ENCODE assay signal across 10 cellular contexts in genomic region chr19:8552810-8553209, GRCh38. TPM values are rescaled to one million over a fixed set of nuclear protein-coding genes. Genes with fewer than 3 reads are reported as not detected.
DNase-seq lines count a peak whose midpoint lies in the region; ATAC-seq and FAIRE-seq lines count a peak whose summit lies in the region.
"Had no signal": no experiment of that assay in that cellular context is flagged by ENCODE, and none has a peak within 500 bp of the region (broad histone marks: within the 10 kb centered on the region; RNA-seq: fewer than 3 reads in every experiment).

No MANE protein-coding gene starts in this region.

- peak overlapping the region; percentile 41 to 47 for H3K4me3 ChIP-seq in duodenal mucosa (ENCODE audit: low read depth in 1 of 2, low read length in 2 of 2)
- H3K4me3 ChIP-seq in small intestine (ENCODE audit: low read depth in 1 of 2, low read length in 2 of 2): no peak overlapping the region

- H3K4me1 ChIP-seq in duodenal mucosa (ENCODE audit: control insufficient read depth in 1 of 2, insufficient read depth in 2 of 2, low read length in 2 of 2): no peaks in the 10 kb centered on the region
- H3K4me1 ChIP-seq in small intestine (ENCODE audit: control insufficient read depth in 2 of 2, insufficient read depth in 1 of 2, low read depth in 1 of 2, low read length in 1 of 2): no peaks in the 10 kb centered on the region

- 44 to 70% (median 47%) methylated on average over 10 of the region's 10 CpGs for WGBS in small intestine, 3 donors

- no peak for FAIRE-seq in small intestine (lab: Jason Lieb, UNC)

- no peak for ATAC-seq in HG03432 (IDR thresholded peaks at IDR 0.05; ENCODE audit: unreplicated experiment)

- H3K27ac ChIP-seq in duodenal mucosa (ENCODE audit: low read depth, low read length): no peak overlapping the region
- H3K27ac ChIP-seq in small intestine (ENCODE audit: low read depth in 1 of 2, low read length in 1 of 2): no peak overlapping the region

- H3K9me3 ChIP-seq in duodenal mucosa (ENCODE audit: control insufficient read depth in 1 of 2, low read length in 2 of 2) (no peaks in the 10 kb centered on the region), small intestine (ENCODE audit: control insufficient read depth, low read depth) (no peaks in the 10 kb centered on the region)

- H3K36me3 ChIP-seq in duodenal mucosa (ENCODE audit: control insufficient read depth in 1 of 2, insufficient read depth in 2 of 2, low read length in 2 of 2): peaks cover 0 to 13% of the 10 kb centered on the region in 2 donors
- peaks cover 0 to 2% of the 10 kb centered on the region in 2 donors for H3K36me3 ChIP-seq in small intestine (ENCODE audit: control insufficient read depth in 2 of 2, insufficient read depth in 2 of 2, low read length in 2 of 2)

- H3K27me3 ChIP-seq in duodenal mucosa (ENCODE audit: control insufficient read depth in 1 of 2, insufficient read depth in 2 of 2, low read length in 2 of 2): no peaks in the 10 kb centered on the region
- no peaks in the 10 kb centered on the region for H3K27me3 ChIP-seq in small intestine (ENCODE audit: control insufficient read depth in 2 of 2, insufficient read depth in 2 of 2, low read length in 2 of 2)

- no peak overlapping the region for H3K9ac ChIP-seq in duodenal mucosa (ENCODE audit: low read depth in 1 of 2, low read length in 2 of 2)

- peak; percentile 33 for DNase-seq in activated CD4-positive, alpha-beta T cell treated with anti-CD3 and anti-CD28 coated beads for 48 hours
- no peak for DNase-seq in activated CD4-positive, alpha-beta T cell treated with anti-CD3 and anti-CD28 coated beads, Interleukin-2, amount 50 U/mL, for 48 hours
- DNase-seq in NCI-H774 (lab: John Stamatoyannopoulos, UW) (peak; percentile 5), small intestine (peak; percentile 63), cerebellar nuclear complex (lab: John Stamatoyannopoulos, UW) (no peak), middle frontal gyrus (ENCODE audit: extremely low spot score, low spot score) (no peak)
- DNase-seq: posterior cingulate gyrus had no signal

RNA-seq across cellular contexts. Expression of gene MYO1F, which starts 24.4 kb away (rescaled TPM):
- 1 to 10 TPM; 1.3 to 6.4 (median 5.7) TPM for polyA plus RNA-seq in small intestine

RNA-seq across cellular contexts. Expression of gene ZNF414, which starts 38.8 kb away (rescaled TPM):
- 10 to 100 TPM in 2 of 3 donors, 1 to 10 TPM in 1; 6.5 to 28.2 (median 12.7) TPM for polyA plus RNA-seq in small intestine

RNA-seq across cellular contexts. Expression of gene PRAM1, which starts 50.4 kb away (rescaled TPM):
- under 1 TPM; 0.45 to 0.81 (median 0.69) TPM for polyA plus RNA-seq in small intestine

RNA-seq across cellular contexts. Expression of gene ADAMTS10, which starts 57.7 kb away (rescaled TPM):
- 1 to 10 TPM in 2 of 3 donors, not detected in 1; 1.9 to 8.5 TPM for polyA plus RNA-seq in small intestine
- polyA plus RNA-seq: CD14-positive monocyte had no signal

Comparison
In these comparisons a context has a peak if more than half of its experiments do, and no peak if none do; other contexts are left out.
1. DNase-seq: peak in activated CD4-positive, alpha-beta T cell treated with anti-CD3 and anti-CD28 coated beads for 48 hours (single experiment), NCI-H774 (single experiment) and small intestine (single experiment); none in activated CD4-positive, alpha-beta T cell treated with anti-CD3 and anti-CD28 coated beads, Interleukin-2, amount 50 U/mL, for 48 hours (0 of 2), cerebellar nuclear complex (0 of 2) and middle frontal gyrus (single experiment).
2. H3K4me3 ChIP-seq: peak in duodenal mucosa (2 of 2); none in small intestine (0 of 2).